Comparison of ENCODE assay signal across 16 cellular contexts in the genomic region with DNA sequence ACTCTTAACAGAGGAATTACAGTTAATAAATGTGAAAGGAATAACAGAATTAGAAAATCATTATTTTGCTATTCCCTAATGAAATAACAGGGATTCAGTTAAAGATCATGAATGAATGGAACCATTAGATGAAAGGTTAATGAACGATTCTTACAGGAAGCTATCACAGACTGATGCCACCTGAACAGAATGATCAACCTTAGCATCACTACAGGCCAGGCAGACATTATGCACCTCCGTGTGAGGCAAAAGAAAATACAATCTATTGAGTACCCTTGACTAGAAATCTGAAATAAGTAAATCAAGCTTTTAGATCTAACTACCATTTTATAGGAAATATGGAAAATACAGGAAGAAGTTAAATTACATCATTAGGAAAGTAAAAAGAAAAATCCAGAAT.
"Had no signal": no experiment of that assay in that cellular context is flagged by ENCODE, and none has a peak within 500 bp of the region (broad histone marks: within the 10 kb centered on the region; RNA-seq: fewer than 3 reads in every experiment).

No MANE protein-coding gene starts in this region.

- H3K36me3 Mint-ChIP-seq: WTC11 had no signal

- H3K36me3 ChIP-seq: ovary, right lobe of liver, upper lobe of right lung had no signal

- H3K27ac ChIP-seq: body of pancreas, epithelial cell of prostate, ovary, right lobe of liver, upper lobe of right lung had no signal

- H3K4me3 ChIP-seq: body of pancreas, ovary, right lobe of liver, upper lobe of right lung had no signal

- ATAC-seq: body of pancreas; stimulated activated naive CD8-positive, alpha-beta T cell treated with anti-CD3 and anti-CD28 coated beads, Interleukin-15, amount 100 ng/mL, for 72 hours had no signal

- H3K9me3 Mint-ChIP-seq: activated CD4-positive, alpha-beta T cell treated with anti-CD3 and anti-CD28 coated beads, Interleukin-2, amount 10 ng/mL, durations not matched to agents 24 days and 14 days; activated naive CD4-positive, alpha-beta T cell treated with anti-CD3 and anti-CD28 coated beads, Interleukin-2, amount 10 ng/mL, durations not matched to agents 7 days and 5 days; neural crest cell; stimulated activated naive CD8-positive, alpha-beta T cell treated with anti-CD3 and anti-CD28 coated beads, Interleukin-15, amount 100 ng/mL, for 72 hours; WTC11 had no signal

- DNase-seq: activated CD4-positive, alpha-beta T cell treated with anti-CD3 and anti-CD28 coated beads, Interleukin-2, amount 10 ng/mL, durations not matched to agents 24 days and 14 days; activated CD8-positive, alpha-beta memory T cell treated with anti-CD3 and anti-CD28 coated beads, Interleukin-2, amount 50 U/mL, for 48 hours; activated naive CD4-positive, alpha-beta T cell treated with anti-CD3 and anti-CD28 coated beads, Interleukin-2, amount 10 ng/mL, durations not matched to agents 7 days and 5 days; amygdala; body of pancreas; effector memory CD4-positive, alpha-beta T cell; head of caudate nucleus; mesendoderm; ovary; right lobe of liver; stimulated activated naive CD8-positive, alpha-beta T cell treated with anti-CD3 and anti-CD28 coated beads, Interleukin-15, amount 100 ng/mL, for 72 hours; T-helper 2 cell; upper lobe of right lung had no signal

- H3K27me3 Mint-ChIP-seq: activated CD4-positive, alpha-beta T cell treated with anti-CD3 and anti-CD28 coated beads, Interleukin-2, amount 10 ng/mL, durations not matched to agents 24 days and 14 days; activated naive CD4-positive, alpha-beta T cell treated with anti-CD3 and anti-CD28 coated beads, Interleukin-2, amount 10 ng/mL, durations not matched to agents 7 days and 5 days; stimulated activated naive CD8-positive, alpha-beta T cell treated with anti-CD3 and anti-CD28 coated beads, Interleukin-15, amount 100 ng/mL, for 72 hours had no signal

- H3K27ac Mint-ChIP-seq: activated CD4-positive, alpha-beta T cell treated with anti-CD3 and anti-CD28 coated beads, Interleukin-2, amount 10 ng/mL, durations not matched to agents 24 days and 14 days; activated naive CD4-positive, alpha-beta T cell treated with anti-CD3 and anti-CD28 coated beads, Interleukin-2, amount 10 ng/mL, durations not matched to agents 7 days and 5 days; WTC11 had no signal

- H3K9me3 ChIP-seq: body of pancreas, ovary, right lobe of liver, upper lobe of right lung had no signal

- H3K4me3 Mint-ChIP-seq: activated CD4-positive, alpha-beta T cell treated with anti-CD3 and anti-CD28 coated beads, Interleukin-2, amount 10 ng/mL, durations not matched to agents 24 days and 14 days; activated naive CD4-positive, alpha-beta T cell treated with anti-CD3 and anti-CD28 coated beads, Interleukin-2, amount 10 ng/mL, durations not matched to agents 7 days and 5 days; neural crest cell; stimulated activated naive CD8-positive, alpha-beta T cell treated with anti-CD3 and anti-CD28 coated beads, Interleukin-15, amount 100 ng/mL, for 72 hours; WTC11 had no signal

- H3K27me3 ChIP-seq: body of pancreas, ovary, right lobe of liver, upper lobe of right lung had no signal
